Comparison of ENCODE assay signal across 1 cellular context in the genomic region with DNA sequence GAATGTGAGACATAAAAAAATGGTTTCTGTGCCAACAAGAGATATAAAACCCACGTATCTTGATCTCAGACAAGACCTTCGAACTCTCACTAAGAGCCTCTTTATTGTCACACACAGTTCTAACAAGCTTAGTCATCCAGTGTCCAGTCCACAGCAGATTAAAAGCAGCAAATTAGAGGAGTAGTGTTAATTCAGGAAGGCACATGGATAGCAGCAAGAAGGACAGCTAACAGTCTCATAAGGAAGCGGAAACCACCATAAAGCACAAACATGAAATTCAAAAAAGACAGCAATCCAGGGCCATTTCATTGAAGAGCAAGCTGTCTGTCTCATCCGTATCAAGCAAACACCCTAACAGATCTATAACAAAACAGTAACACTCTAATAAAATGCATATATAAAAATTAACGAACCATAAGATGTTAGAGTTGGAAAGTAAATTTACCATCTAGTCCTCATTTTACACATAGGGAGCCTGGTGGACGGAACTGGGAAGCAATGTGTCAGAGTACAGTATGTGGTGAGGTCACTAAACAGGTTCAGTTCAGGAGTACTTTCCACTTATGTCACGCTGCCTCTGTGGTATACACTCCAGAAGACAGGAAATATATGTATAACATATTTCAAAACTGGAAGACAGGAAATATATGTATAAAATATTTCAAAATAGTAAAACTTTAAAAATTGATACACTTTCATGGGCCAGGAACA.
TF ChIP-seq lines count a peak whose summit lies in the region.

No MANE protein-coding gene starts in this region.

TF ChIP-seq in K562, 482 proteins besides CTCF, POLR2A, EP300 and RAD21 (continued from another document and continues in another):
- TF ChIP-seq ZBTB40 (IDR thresholded peaks at IDR 0.05) (peak; percentile 89), ZBTB40 (CRISPR knock-in tag; IDR thresholded peaks at IDR 0.05) (0 out of 2 replicates have a peak, but pooled peaks have one; percentile 52), CXXC5 (CRISPR knock-in tag; IDR thresholded peaks at IDR 0.05) (0 out of 2 replicates have a peak, but pooled peaks have one; percentile 31), ZNF592 (IDR thresholded peaks at IDR 0.05) (peak; percentile 87), CHD4 (IDR thresholded peaks at IDR 0.05; ENCODE audit: insufficient read depth, insufficient replicate concordance, low read depth, low read length, poor library complexity, severe bottlenecking) (no peak), ZNF445 (CRISPR knock-in tag; IDR thresholded peaks at IDR 0.05; ENCODE audit: low read depth) (no peak), HMBOX1 (IDR thresholded peaks at IDR 0.05) (peak; percentile 78), RNF2 (IDR thresholded peaks at IDR 0.05) (peak; percentile 46; the same call in 1 of the 2 replicates), NFATC3 (IDR thresholded peaks at IDR 0.05) (peak; percentile 54; the same call in 1 of the 2 replicates), MTA2 (IDR thresholded peaks at IDR 0.05; ENCODE audit: low read depth) (0 out of 2 replicates have a peak, but pooled peaks have one; percentile 14), ZNF3 (CRISPR knock-in tag; IDR thresholded peaks at IDR 0.05) (no peak), AFF1 (IDR thresholded peaks at IDR 0.05; ENCODE audit: low read depth in 1 of 2, partially characterized antibody in 2 of 2) (peak in 1 of 2 experiments; percentile 39), MAFK (IDR thresholded peaks at IDR 0.05; ENCODE audit: low read length) (0 out of 2 replicates have a peak, but pooled peaks have one; percentile 29), FOSL1 (tag; conservative IDR thresholded peaks at IDR 0.05) (peak; percentile 71), HDAC1 (IDR thresholded peaks at IDR 0.05) (peak in 1 of 2 experiments; percentile 37; a peak in 1 of 4 replicates), ZNF699 (CRISPR knock-in tag; IDR thresholded peaks at IDR 0.05; ENCODE audit: insufficient replicate concordance) (no peak), EHMT2 (IDR thresholded peaks at IDR 0.05) (peak; percentile 76), TBP (optimal IDR thresholded peaks at IDR 0.05; ENCODE audit: low read depth, low read length) (peak; percentile 27), CBFA2T3 (IDR thresholded peaks at IDR 0.05) (peak; percentile 30; the same call in 1 of the 2 replicates), GABPA (tag; conservative IDR thresholded peaks at IDR 0.05; ENCODE audit: low read depth) (peak; percentile 44; the same call in 1 of the 2 replicates), ZNF316 (IDR thresholded peaks at IDR 0.05) (peak; percentile 83), TAF15 (IDR thresholded peaks at IDR 0.05; ENCODE audit: low read depth, low read length) (no peak), MEF2A (IDR thresholded peaks at IDR 0.05; ENCODE audit: control insufficient read depth, low read depth, low read length) (no peak), JUND (IDR thresholded peaks at IDR 0.05; ENCODE audit: borderline replicate concordance, low read depth, low read length) (peak; percentile 70; the same call in 1 of the 2 replicates), JUND (tag; IDR thresholded peaks at IDR 0.05; ENCODE audit: borderline replicate concordance, low read depth, low read length) (peak; percentile 70; the same call in 2 of the 3 replicates), ETV1 (tag; conservative IDR thresholded peaks at IDR 0.05; ENCODE audit: low read depth) (no peak; the same call in 1 of the 2 replicates)
- TF ChIP-seq, protein P1, sequence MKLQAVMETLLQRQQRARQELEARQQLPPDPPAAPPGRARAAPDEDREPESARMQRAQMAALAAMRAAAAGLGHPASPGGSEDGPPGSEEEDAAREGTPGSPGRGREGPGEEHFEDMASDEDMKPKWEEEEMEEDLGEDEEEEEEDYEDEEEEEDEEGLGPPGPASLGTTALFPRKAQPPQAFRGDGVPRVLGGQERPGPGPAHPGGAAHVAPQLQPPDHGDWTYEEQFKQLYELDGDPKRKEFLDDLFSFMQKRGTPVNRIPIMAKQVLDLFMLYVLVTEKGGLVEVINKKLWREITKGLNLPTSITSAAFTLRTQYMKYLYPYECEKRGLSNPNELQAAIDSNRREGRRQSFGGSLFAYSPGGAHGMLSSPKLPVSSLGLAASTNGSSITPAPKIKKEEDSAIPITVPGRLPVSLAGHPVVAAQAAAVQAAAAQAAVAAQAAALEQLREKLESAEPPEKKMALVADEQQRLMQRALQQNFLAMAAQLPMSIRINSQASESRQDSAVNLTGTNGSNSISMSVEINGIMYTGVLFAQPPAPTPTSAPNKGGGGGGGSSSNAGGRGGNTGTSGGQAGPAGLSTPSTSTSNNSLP (IDR thresholded peaks at IDR 0.05; ENCODE audit: borderline replicate concordance, low read depth, low read length): peak; percentile 62; the same call in 1 of the 2 replicates
- TF ChIP-seq, protein P2, sequence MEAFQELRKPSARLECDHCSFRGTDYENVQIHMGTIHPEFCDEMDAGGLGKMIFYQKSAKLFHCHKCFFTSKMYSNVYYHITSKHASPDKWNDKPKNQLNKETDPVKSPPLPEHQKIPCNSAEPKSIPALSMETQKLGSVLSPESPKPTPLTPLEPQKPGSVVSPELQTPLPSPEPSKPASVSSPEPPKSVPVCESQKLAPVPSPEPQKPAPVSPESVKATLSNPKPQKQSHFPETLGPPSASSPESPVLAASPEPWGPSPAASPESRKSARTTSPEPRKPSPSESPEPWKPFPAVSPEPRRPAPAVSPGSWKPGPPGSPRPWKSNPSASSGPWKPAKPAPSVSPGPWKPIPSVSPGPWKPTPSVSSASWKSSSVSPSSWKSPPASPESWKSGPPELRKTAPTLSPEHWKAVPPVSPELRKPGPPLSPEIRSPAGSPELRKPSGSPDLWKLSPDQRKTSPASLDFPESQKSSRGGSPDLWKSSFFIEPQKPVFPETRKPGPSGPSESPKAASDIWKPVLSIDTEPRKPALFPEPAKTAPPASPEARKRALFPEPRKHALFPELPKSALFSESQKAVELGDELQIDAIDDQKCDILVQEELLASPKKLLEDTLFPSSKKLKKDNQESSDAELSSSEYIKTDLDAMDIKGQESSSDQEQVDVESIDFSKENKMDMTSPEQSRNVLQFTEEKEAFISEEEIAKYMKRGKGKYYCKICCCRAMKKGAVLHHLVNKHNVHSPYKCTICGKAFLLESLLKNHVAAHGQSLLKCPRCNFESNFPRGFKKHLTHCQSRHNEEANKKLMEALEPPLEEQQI (IDR thresholded peaks at IDR 0.05): peak; percentile 61
